Comparison of ENCODE assay signal across 18 cellular contexts in genomic region chr14:99233222-99234035, GRCh38. TPM values are rescaled to one million over a fixed set of nuclear protein-coding genes. Genes with fewer than 3 reads are reported as not detected.
DNase-seq lines count a peak whose midpoint lies in the region; ATAC-seq and TF ChIP-seq lines count a peak whose summit lies in the region.
"Had no signal": no experiment of that assay in that cellular context is flagged by ENCODE, and none has a peak within 500 bp of the region (broad histone marks: within the 10 kb centered on the region; RNA-seq: fewer than 3 reads in every experiment).

No MANE protein-coding gene starts in this region.

- POLR2A ChIA-PET in CD4-positive, alpha-beta T cell (lab: Charles Lee) = interaction anchor here (1.2 to 83.0 kb wide), 6 partner anchors 10 to 1097 kb away, joined by 3 to 4389 read pairs (median 6); partner anchors contain the start of gene BCL11B

- H3K27me3 ChIP-seq in CD4-positive, alpha-beta T cell (ENCODE audit: control insufficient read depth, insufficient read depth, low read length) = no peaks in the 10 kb centered on the region
- H3K27me3 ChIP-seq in H9 (ENCODE audit: insufficient read depth, low read length) = no peaks in the 10 kb centered on the region
- no peaks in the 10 kb centered on the region for H3K27me3 ChIP-seq in SJCRH30
- H3K27me3 ChIP-seq: BE2C, colonic mucosa, neural progenitor cell, testis had no signal

- H3K56ac ChIP-seq in H9 (ENCODE audit: insufficient read length, low read depth, low read length) = no peak overlapping the region

- peak overlapping the region; percentile 94 for H3K4me3 Mint-ChIP-seq in CD4-positive, alpha-beta T cell
- H3K4me3 Mint-ChIP-seq in H9 = peak overlapping the region in 1 of 2 experiments; percentile 66; a peak in 2 of 5 replicates
- H3K4me3 Mint-ChIP-seq in activated naive CD8-positive, alpha-beta T cell = peak overlapping the region; percentile 88
- H3K4me3 Mint-ChIP-seq in natural killer cell treated with Interleukin-12 subunit alpha and Interleukin-12 subunit beta and Interleukin-15 and Interleukin-18, amount 100 ng/mL, for 72 hours = peak overlapping the region; percentile 32
- H3K4me3 Mint-ChIP-seq: neural progenitor cell had no signal

- no peak overlapping the region for H2AFZ ChIP-seq in H9 (ENCODE audit: low read length)
- H2AFZ ChIP-seq: neural progenitor cell had no signal

- no peak overlapping the region for H3K18ac ChIP-seq in H9 (ENCODE audit: insufficient read length, low read depth, low read length)

- no peak overlapping the region for H3K4me3 ChIP-seq in SJCRH30
- H3K4me3 ChIP-seq: colonic mucosa, left ventricle myocardium inferior, neural progenitor cell, testis had no signal

- H3K14ac ChIP-seq in H9 (ENCODE audit: insufficient read depth, low read length) = no peak overlapping the region

- H3K9me3 Mint-ChIP-seq in CD4-positive, alpha-beta T cell = no peaks in the 10 kb centered on the region
- H3K9me3 Mint-ChIP-seq in H9 = no peaks in the 10 kb centered on the region; a peak in 1 of 5 replicates
- H3K9me3 Mint-ChIP-seq in activated naive CD8-positive, alpha-beta T cell (ENCODE audit: low read depth) = no peaks in the 10 kb centered on the region
- peaks cover 4% of the 10 kb centered on the region for H3K9me3 Mint-ChIP-seq in natural killer cell treated with Interleukin-12 subunit alpha and Interleukin-12 subunit beta and Interleukin-15 and Interleukin-18, amount 100 ng/mL, for 72 hours
- H3K9me3 Mint-ChIP-seq: neural progenitor cell had no signal

- no peak overlapping the region for H4K91ac ChIP-seq in H9 (ENCODE audit: insufficient read length, low read depth, low read length)

- H3K9me3 ChIP-seq in CD4-positive, alpha-beta T cell (ENCODE audit: control insufficient read depth, low read length) = no peaks in the 10 kb centered on the region
- H3K9me3 ChIP-seq in H9 (ENCODE audit: control insufficient read depth, low read depth, low read length) (no peaks in the 10 kb centered on the region), SJCRH30 (replicated peaks) (no peaks in the 10 kb centered on the region)
- H3K9me3 ChIP-seq: BE2C, colonic mucosa, testis had no signal

- H3K9ac ChIP-seq in H9 (ENCODE audit: extremely low read depth, insufficient read length, low read length) = no peak overlapping the region
- H3K9ac ChIP-seq: neural progenitor cell had no signal

- no peak overlapping the region for H3K4ac ChIP-seq in H9 (ENCODE audit: low read depth, low read length)

- H3K27me3 Mint-ChIP-seq in CD4-positive, alpha-beta T cell = no peaks in the 10 kb centered on the region
- no peaks in the 10 kb centered on the region; the same call in 1 of the 2 replicates for H3K27me3 Mint-ChIP-seq in H9 (ENCODE audit: low read depth)
- H3K27me3 Mint-ChIP-seq in activated naive CD8-positive, alpha-beta T cell = no peaks in the 10 kb centered on the region
- no peaks in the 10 kb centered on the region for H3K27me3 Mint-ChIP-seq in natural killer cell treated with Interleukin-12 subunit alpha and Interleukin-12 subunit beta and Interleukin-15 and Interleukin-18, amount 100 ng/mL, for 72 hours

- H3K23me2 ChIP-seq in H9 (ENCODE audit: insufficient read length, low read depth, low read length, poor library complexity, severe bottlenecking) = peaks cover 8% of the 10 kb centered on the region

- intact Hi-C loops in CD4-positive, alpha-beta T cell (cut with DNase I, micrococcal nuclease) = loop anchor here in 1 of 2 experiments (5.0 kb wide), 2 partner anchors 34 to 41 kb away; no protein-coding TSS in a partner anchor

- CTCF ChIA-PET in CD4-positive, alpha-beta T cell (lab: Charles Lee) = interaction anchor here (1.1 to 14.7 kb wide), 6 partner anchors 9 to 45 kb away, joined by 3 to 179 read pairs (median 6); no protein-coding TSS in a partner anchor

- no peaks in the 10 kb centered on the region for H3K79me1 ChIP-seq in H9 (ENCODE audit: insufficient read depth, low read depth, low read length, poor library complexity, severe bottlenecking)

- H3T11ph ChIP-seq in H9 (ENCODE audit: low read length) = no peak overlapping the region

- no peak overlapping the region for H2BK5ac ChIP-seq in H9 (ENCODE audit: insufficient read length, low read length)

- no peak overlapping the region for H2BK15ac ChIP-seq in H9 (ENCODE audit: low read depth, low read length)

- H3K27ac Mint-ChIP-seq in CD4-positive, alpha-beta T cell = peak overlapping the region; percentile 95
- H3K27ac Mint-ChIP-seq in H9 = peak overlapping the region in 1 of 3 experiments; percentile 93; a peak in 2 of 7 replicates
- H3K27ac Mint-ChIP-seq in activated naive CD8-positive, alpha-beta T cell = peak overlapping the region; percentile 98
- peak overlapping the region; percentile 35 to 72 for H3K27ac Mint-ChIP-seq in natural killer cell treated with Interleukin-12 subunit alpha and Interleukin-12 subunit beta and Interleukin-15 and Interleukin-18, amount 100 ng/mL, for 72 hours
- H3K27ac Mint-ChIP-seq: neural progenitor cell had no signal

- no peak overlapping the region for H4K5ac ChIP-seq in H9 (ENCODE audit: insufficient read length, low read depth, low read length)

- H3K36me3 Mint-ChIP-seq in CD4-positive, alpha-beta T cell (ENCODE audit: low read depth) = peaks cover 90% of the 10 kb centered on the region
- H3K36me3 Mint-ChIP-seq in H9 (ENCODE audit: insufficient read depth in 1 of 3, low read depth in 3 of 3) = peaks cover 4 to 5% (median 5%) of the 10 kb centered on the region in 3 experiments; a peak in 5 of 7 replicates
- H3K36me3 Mint-ChIP-seq in activated naive CD8-positive, alpha-beta T cell = peaks cover 8% of the 10 kb centered on the region
- H3K36me3 Mint-ChIP-seq in natural killer cell treated with Interleukin-12 subunit alpha and Interleukin-12 subunit beta and Interleukin-15 and Interleukin-18, amount 100 ng/mL, for 72 hours = peaks cover 10% of the 10 kb centered on the region

- no CpG with 5 or more reads among the region's 17 CpGs for WGBS in H9 (ENCODE audit: extremely low coverage, insufficient read length, low lambda C conversion rate)

- no peak for ATAC-seq in CD4-positive, alpha-beta T cell (ENCODE audit: poor library complexity)
- no peak for ATAC-seq in natural killer cell treated with Interleukin-12 subunit alpha and Interleukin-12 subunit beta and Interleukin-15 and Interleukin-18, amount 100 ng/mL, for 72 hours
- ATAC-seq in GM21447 (IDR thresholded peaks at IDR 0.05; ENCODE audit: unreplicated experiment) = no peak
- no peak for ATAC-seq in HG02970 (IDR thresholded peaks at IDR 0.05; ENCODE audit: low FRiP score, unreplicated experiment)

- peak overlapping the region; percentile 84 for H3K4me2 ChIP-seq in H9 (ENCODE audit: insufficient read depth, insufficient read length, low read length)
- H3K4me2 ChIP-seq: neural progenitor cell had no signal

- no peak overlapping the region for H3K23ac ChIP-seq in H9 (ENCODE audit: insufficient read length, low read depth, low read length)

- no peak overlapping the region for H2BK20ac ChIP-seq in H9 (ENCODE audit: low read depth, low read length, poor library complexity, severe bottlenecking)

- no peaks in the 10 kb centered on the region for H3K36me3 ChIP-seq in SJCRH30
- H3K36me3 ChIP-seq: BE2C, colonic mucosa, left ventricle myocardium inferior, neural progenitor cell had no signal

- H3K4me1 ChIP-seq in H9 (ENCODE audit: insufficient read depth, low read length) = peaks cover 5% of the 10 kb centered on the region; the same call in 1 of the 2 replicates
- no peaks in the 10 kb centered on the region for H3K4me1 ChIP-seq in SJCRH30
- H3K4me1 ChIP-seq: BE2C, colonic mucosa, left ventricle myocardium inferior, testis had no signal

- H2BK120ac ChIP-seq in H9 (ENCODE audit: low read depth, low read length, poor library complexity, severe bottlenecking) = no peak overlapping the region

- H2BK12ac ChIP-seq in H9 (ENCODE audit: insufficient read length, low read depth, low read length) = no peak overlapping the region

- peak overlapping the region; percentile 97 for H3K27ac ChIP-seq in CD4-positive, alpha-beta T cell (ENCODE audit: low read depth, low read length)
- H3K27ac ChIP-seq in H9 (ENCODE audit: insufficient read length, low read depth, low read length) (no peak overlapping the region), SJCRH30 (no peak overlapping the region)
- H3K27ac ChIP-seq: colonic mucosa, left ventricle myocardium inferior, neural progenitor cell, testis had no signal

- peaks cover 96% of the 10 kb centered on the region for H3K4me1 Mint-ChIP-seq in CD4-positive, alpha-beta T cell (ENCODE audit: low read depth)
- H3K4me1 Mint-ChIP-seq in H9 = peaks cover 49 to 66% of the 10 kb centered on the region in 2 experiments
- peaks cover 92% of the 10 kb centered on the region for H3K4me1 Mint-ChIP-seq in activated naive CD8-positive, alpha-beta T cell (ENCODE audit: low read depth)
- H3K4me1 Mint-ChIP-seq in natural killer cell treated with Interleukin-12 subunit alpha and Interleukin-12 subunit beta and Interleukin-15 and Interleukin-18, amount 100 ng/mL, for 72 hours (ENCODE audit: low read depth in 2 of 2) = peaks cover 73 to 80% of the 10 kb centered on the region in 2 donors

- H4K8ac ChIP-seq in H9 (replicated peaks; ENCODE audit: insufficient read length, low read depth, low read length) = no peak overlapping the region

- no peaks in the 10 kb centered on the region; the same call in 1 of the 2 replicates for H3K79me2 ChIP-seq in H9 (ENCODE audit: insufficient read depth, low read length)

- H4K20me1 ChIP-seq in H9 (ENCODE audit: control insufficient read depth, insufficient read depth, insufficient read length) = no peaks in the 10 kb centered on the region

- DNase-seq in CD4-positive, alpha-beta T cell = no peak
- no peak for DNase-seq in H9
- DNase-seq in natural killer cell treated with Interleukin-12 subunit alpha and Interleukin-12 subunit beta and Interleukin-15 and Interleukin-18, amount 100 ng/mL, for 72 hours (ENCODE audit: low spot score) = no peak
- no peak for DNase-seq in middle frontal gyrus (ENCODE audit: extremely low spot score, low spot score)
- no peak for DNase-seq in SJCRH30
- DNase-seq: anterior cingulate cortex, BE2C, colonic mucosa, DMS79 treated with DMSO at 0.1 percent for 48 hours, left ventricle myocardium inferior, NCI-H146, testis had no signal

- no peak for TF ChIP-seq CTCF in CD4-positive, alpha-beta T cell (IDR thresholded peaks at IDR 0.05)
- TF ChIP-seq CTCF in H9 (conservative IDR thresholded peaks at IDR 0.05) = no peak

- H2AK5ac ChIP-seq in H9 (ENCODE audit: insufficient read length, low read length) = no peak overlapping the region

RNA-seq across cellular contexts. Expression of gene BCL11B, which starts 38.6 kb away (rescaled TPM):
- 100 to 1,000 TPM; 244 to 254 TPM for total RNA-seq in CD4-positive, alpha-beta T cell
- 4.9 and 5.1 TPM in 2 replicates for total RNA-seq in H9 (2021)
- 10 to 100 TPM; 12.9 to 27.6 TPM for total RNA-seq in natural killer cell treated with Interleukin-12 subunit alpha and Interleukin-12 subunit beta and Interleukin-15 and Interleukin-18, amount 100 ng/mL, for 72 hours
- total RNA-seq in SJCRH30 (2014; rRNA removed; shearing (Covaris generic)) = 1.7 and 2.2 TPM in 2 replicates
- total RNA-seq: NCI-H460, OCI-LY7 had no signal

Comparison
In these comparisons a context has a peak if more than half of its experiments do, and no peak if none do; other contexts are left out.
1. RNA of gene BCL11B, which starts 38.6 kb away (total RNA-seq): 244 to 254 TPM in CD4-positive, alpha-beta T cell; 12.9 to 27.6 TPM in natural killer cell treated with Interleukin-12 subunit alpha and Interleukin-12 subunit beta and Interleukin-15 and Interleukin-18, amount 100 ng/mL, for 72 hours, 4.9 to 5.1 TPM in H9 and 1.7 to 2.2 TPM in SJCRH30; every median in the first group is over 4 times any median in the second.